ENCODE assay signal across 16 cellular contexts in the genomic region with DNA sequence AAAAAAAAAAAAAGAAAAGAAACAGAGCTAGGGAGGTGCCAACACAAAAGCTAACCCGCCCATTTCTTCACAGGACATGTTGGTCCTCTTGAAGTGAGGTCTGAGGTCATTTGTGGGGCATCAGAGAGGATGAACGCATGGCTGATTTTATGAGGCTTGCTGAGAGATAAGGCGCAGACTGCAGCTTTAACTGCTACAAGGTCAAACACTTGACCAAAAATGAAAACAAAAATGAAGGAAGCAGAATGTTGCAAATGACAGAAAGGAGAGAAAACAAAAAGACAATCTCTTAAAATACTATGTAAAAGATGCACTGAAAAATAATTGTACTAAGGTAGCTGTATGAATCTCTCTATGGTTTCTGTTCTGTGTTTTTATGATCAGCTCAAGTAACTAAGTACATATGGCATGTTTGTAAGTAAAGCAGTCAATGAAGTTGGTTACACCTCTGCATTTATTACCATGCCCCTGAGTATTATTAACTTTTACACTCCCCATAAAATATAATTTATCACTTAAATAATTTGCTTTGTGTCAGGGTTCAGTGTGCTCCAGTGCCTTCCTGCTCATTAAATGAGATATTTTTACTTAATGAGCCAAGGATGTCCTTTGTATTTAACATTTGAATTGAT.
DNase-seq lines count a peak whose midpoint lies in the region; ATAC-seq and FAIRE-seq lines count a peak whose summit lies in the region.
"Had no signal": no experiment of that assay in that cellular context is flagged by ENCODE, and none has a peak within 500 bp of the region (broad histone marks: within the 10 kb centered on the region; RNA-seq: fewer than 3 reads in every experiment).

No MANE protein-coding gene starts in this region.

- DNase-seq in DMS153 treated with DMSO at 0.1 percent for 48 hours (lab: John Stamatoyannopoulos, UW; ENCODE audit: unreplicated experiment) (peak; percentile 70), KBM-7 (peak; percentile 85), RCC 7860 (ENCODE audit: low spot score) (peak; percentile 85), left kidney (ENCODE audit: low read depth, low spot score) (peak; percentile 88), NCI-H1930 (lab: John Stamatoyannopoulos, UW) (no peak)
- no peak for DNase-seq in stimulated activated CD4-positive, alpha-beta T cell treated with anti-CD3 and anti-CD28 coated beads, Interleukin-2, amount 100 ng/mL, for 48 hours
- DNase-seq: heart left ventricle; naive B cell; NCI-H446 treated with DMSO at 0.1 percent for 48 hours; stimulated activated CD4-positive, alpha-beta T cell treated with anti-CD3 and anti-CD28 coated beads, Interleukin-2, amount 100 ng/mL, for 24 hours; T-helper 2 cell; trophoblast cell had no signal

- peak; percentile 94 for FAIRE-seq in RCC 7860 (lab: Jason Lieb, UNC)
- FAIRE-seq: colon had no signal

- in situ Hi-C loops in KBM-7 (cut with MboI; ENCODE audit: low pct_unique_long_range_greater_than_20kb, low sequenced_read_pairs), result no loop called here

- ATAC-seq in HG02981 (IDR thresholded peaks at IDR 0.05; ENCODE audit: unreplicated experiment), result no peak
- ATAC-seq in GM18909 (IDR thresholded peaks at IDR 0.05; ENCODE audit: poor library complexity, unreplicated experiment), result no peak
- ATAC-seq: heart left ventricle, left lobe of liver had no signal

Comparison
In these comparisons a context has a peak if more than half of its experiments do, and no peak if none do; other contexts are left out.
1. DNase-seq: peak in DMS153 treated with DMSO at 0.1 percent for 48 hours (single experiment), KBM-7 (single experiment), RCC 7860 (single experiment) and left kidney (single experiment); none in NCI-H1930 (0 of 2) and stimulated activated CD4-positive, alpha-beta T cell treated with anti-CD3 and anti-CD28 coated beads, Interleukin-2, amount 100 ng/mL, for 48 hours (0 of 2).